15 cellular contexts compared by ENCODE assay signal in the genomic region with DNA sequence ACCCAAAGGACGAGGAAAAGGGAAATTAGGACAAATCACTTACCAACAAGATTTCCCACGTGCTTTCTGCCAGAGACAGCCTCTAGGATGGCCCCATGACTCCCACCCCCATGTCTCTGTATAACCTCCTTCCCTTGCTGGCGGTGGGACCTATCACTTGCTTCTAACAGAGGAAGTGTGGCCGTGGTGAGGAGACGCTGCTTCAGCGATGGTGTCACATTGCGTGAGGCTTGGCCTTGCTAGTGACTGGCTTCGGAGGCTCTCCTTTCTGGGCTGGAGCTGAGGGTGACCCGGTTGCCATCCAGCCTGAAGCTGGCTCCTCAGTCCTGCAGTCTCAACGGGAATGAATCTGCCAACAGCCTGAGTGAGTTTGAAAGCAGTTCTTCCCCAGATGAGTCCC.
DNase-seq lines count a peak whose midpoint lies in the region; ATAC-seq and TF ChIP-seq lines count a peak whose summit lies in the region.
"Had no signal": no experiment of that assay in that cellular context is flagged by ENCODE, and none has a peak within 500 bp of the region (broad histone marks: within the 10 kb centered on the region; RNA-seq: fewer than 3 reads in every experiment).

No MANE protein-coding gene starts in this region.

- no peak overlapping the region for H3K27ac ChIP-seq in CD8-positive, alpha-beta T cell (ENCODE audit: low read depth, low read length)
- no peak overlapping the region for H3K27ac ChIP-seq in naive thymus-derived CD4-positive, alpha-beta T cell (ENCODE audit: low read depth, low read length)
- no peak overlapping the region for H3K27ac ChIP-seq in trophoblast cell (ENCODE audit: low read depth, low read length)
- H3K27ac ChIP-seq: BLaER1 treated with 17β-estradiol and CSF1 and Interleukin-3, amounts not matched to agents 10 nM and 100 nM had no signal

- no peaks in the 10 kb centered on the region for H3K9me3 ChIP-seq in CD8-positive, alpha-beta T cell (ENCODE audit: low read length)
- no peaks in the 10 kb centered on the region for H3K9me3 ChIP-seq in naive thymus-derived CD4-positive, alpha-beta T cell (ENCODE audit: control insufficient read depth in 2 of 3, low read length in 3 of 3)
- peaks cover 17% of the 10 kb centered on the region for H3K9me3 ChIP-seq in trophoblast cell (ENCODE audit: insufficient read depth, low read depth, low read length)
- H3K9me3 ChIP-seq: BLaER1 treated with 17β-estradiol and CSF1 and Interleukin-3, amounts not matched to agents 10 nM and 100 nM had no signal

- no peak overlapping the region for H3K4me3 ChIP-seq in CD8-positive, alpha-beta T cell (ENCODE audit: low read depth, low read length)
- H3K4me3 ChIP-seq in naive thymus-derived CD4-positive, alpha-beta T cell (ENCODE audit: low read length) = no peak overlapping the region
- no peak overlapping the region for H3K4me3 ChIP-seq in trophoblast cell (ENCODE audit: low read depth, low read length)
- H3K4me3 ChIP-seq: BLaER1 treated with 17β-estradiol and CSF1 and Interleukin-3, amounts not matched to agents 10 nM and 100 nM; GM23338 had no signal

- no peaks in the 10 kb centered on the region for H3K79me2 ChIP-seq in trophoblast cell (ENCODE audit: control insufficient read depth, insufficient read depth, low read length, poor library complexity)

- H3K27me3 ChIP-seq in CD8-positive, alpha-beta T cell (ENCODE audit: insufficient read depth, low read length) = no peaks in the 10 kb centered on the region
- no peaks in the 10 kb centered on the region for H3K27me3 ChIP-seq in naive thymus-derived CD4-positive, alpha-beta T cell (ENCODE audit: control insufficient read depth in 2 of 2, insufficient read depth in 2 of 2, low read length in 2 of 2)
- no peaks in the 10 kb centered on the region for H3K27me3 ChIP-seq in trophoblast cell (ENCODE audit: insufficient read depth, low read length)
- H3K27me3 ChIP-seq: BLaER1 treated with 17β-estradiol and CSF1 and Interleukin-3, amounts not matched to agents 10 nM and 100 nM had no signal

- H3K79me1 ChIP-seq in trophoblast cell (ENCODE audit: low read length) = peaks cover 4% of the 10 kb centered on the region

- no peak overlapping the region for H2AFZ ChIP-seq in trophoblast cell (ENCODE audit: insufficient read depth, low read length, poor library complexity)
- H2AFZ ChIP-seq: GM23338 had no signal

- WGBS in trophoblast cell (ENCODE audit: extremely low coverage, insufficient coverage, insufficient read length) = no CpG with 5 or more reads among the region's 10 CpGs

- POLR2A ChIA-PET in CD8-positive, alpha-beta T cell (lab: Charles Lee) = no interaction called here
- POLR2A ChIA-PET in naive thymus-derived CD4-positive, alpha-beta T cell (lab: Charles Lee) = no interaction called here
- POLR2A ChIA-PET in HEK293T (lab: Yijun Ruan, JAX) = interaction anchor here (0.6 kb wide), 1 partner anchor 55 kb away, joined by 3 read pairs; no protein-coding TSS in a partner anchor

- no peak overlapping the region for H3K14ac ChIP-seq in trophoblast cell (ENCODE audit: low read length)

- H2BK12ac ChIP-seq in trophoblast cell (ENCODE audit: low read length) = no peak overlapping the region

- no peak overlapping the region for H3K4me2 ChIP-seq in trophoblast cell (ENCODE audit: low read length)
- H3K4me2 ChIP-seq: BLaER1 treated with 17β-estradiol and CSF1 and Interleukin-3, amounts not matched to agents 10 nM and 100 nM; GM23338 had no signal

- no peak for TF ChIP-seq CTCF in CD8-positive, alpha-beta T cell (IDR thresholded peaks at IDR 0.05)
- no peak for TF ChIP-seq CTCF in endothelial cell (IDR thresholded peaks at IDR 0.05; ENCODE audit: unreplicated experiment)

- no peak overlapping the region for H4K8ac ChIP-seq in trophoblast cell (ENCODE audit: low read depth, low read length)

- no peaks in the 10 kb centered on the region for H3K36me3 ChIP-seq in CD8-positive, alpha-beta T cell (ENCODE audit: insufficient read depth, low read length)
- no peaks in the 10 kb centered on the region for H3K36me3 ChIP-seq in naive thymus-derived CD4-positive, alpha-beta T cell (ENCODE audit: control insufficient read depth in 2 of 3, insufficient read depth in 3 of 3, low read length in 3 of 3)
- H3K36me3 ChIP-seq in trophoblast cell (ENCODE audit: control insufficient read depth in 1 of 2, insufficient read depth in 2 of 2, low read length in 2 of 2) = no peaks in the 10 kb centered on the region

- H4K91ac ChIP-seq in trophoblast cell (ENCODE audit: low read depth, low read length) = peak overlapping the region; percentile 9

- no peak for DNase-seq in CD8-positive, alpha-beta T cell
- DNase-seq in central memory CD8-positive, alpha-beta T cell (ENCODE audit: low spot score in 2 of 2) = no peak
- no peak for DNase-seq in naive thymus-derived CD4-positive, alpha-beta T cell
- DNase-seq in trophoblast cell (no peak), HEK293T (ENCODE audit: extremely low spot score) (no peak), NCI-H2081 (lab: John Stamatoyannopoulos, UW) (no peak), endothelial cell (ENCODE audit: low spot score) (no peak)
- DNase-seq: ACHN; CD4-positive, alpha-beta T cell; DMS79; EL; GDM1; H7 had no signal

- intact Hi-C loops in CD8-positive, alpha-beta T cell (cut with DNase I, micrococcal nuclease) = no loop called here
- intact Hi-C loops in naive thymus-derived CD4-positive, alpha-beta T cell (cut with micrococcal nuclease) = no loop called here

- H3K36me3 Mint-ChIP-seq in CD8-positive, alpha-beta T cell = peaks cover 37% of the 10 kb centered on the region
- H3K36me3 Mint-ChIP-seq in central memory CD8-positive, alpha-beta T cell (ENCODE audit: insufficient read depth) = peaks cover 72% of the 10 kb centered on the region
- H3K36me3 Mint-ChIP-seq in naive thymus-derived CD4-positive, alpha-beta T cell = peaks cover 0 to 26% (median 4%) of the 10 kb centered on the region in 5 donors
- peaks cover 4% of the 10 kb centered on the region for H3K36me3 Mint-ChIP-seq in endothelial cell (ENCODE audit: low read depth, unreplicated experiment)

- H3K4me1 ChIP-seq in CD8-positive, alpha-beta T cell (ENCODE audit: insufficient read depth, low read length) = no peaks in the 10 kb centered on the region
- peaks cover 0 to 5% of the 10 kb centered on the region in 2 donors for H3K4me1 ChIP-seq in naive thymus-derived CD4-positive, alpha-beta T cell (ENCODE audit: control insufficient read depth in 2 of 2, insufficient read depth in 2 of 2, low read length in 2 of 2)
- H3K4me1 ChIP-seq in trophoblast cell (ENCODE audit: control insufficient read depth in 1 of 2, insufficient read depth in 2 of 2, low read length in 2 of 2) = peaks cover 0 to 8% of the 10 kb centered on the region in 2 experiments

- H4K12ac ChIP-seq in trophoblast cell (ENCODE audit: low read depth, low read length) = no peak overlapping the region

- peaks cover 11% of the 10 kb centered on the region for H3K4me1 Mint-ChIP-seq in CD8-positive, alpha-beta T cell (ENCODE audit: low read depth)
- peaks cover 19% of the 10 kb centered on the region for H3K4me1 Mint-ChIP-seq in central memory CD8-positive, alpha-beta T cell
- H3K4me1 Mint-ChIP-seq in naive thymus-derived CD4-positive, alpha-beta T cell = peaks cover 0 to 16% (median 7%) of the 10 kb centered on the region in 7 donors
- peaks cover 14% of the 10 kb centered on the region for H3K4me1 Mint-ChIP-seq in endothelial cell (ENCODE audit: unreplicated experiment)

- H3K9me3 Mint-ChIP-seq in CD8-positive, alpha-beta T cell = no peaks in the 10 kb centered on the region
- H3K9me3 Mint-ChIP-seq in central memory CD8-positive, alpha-beta T cell = peaks cover 7% of the 10 kb centered on the region
- peaks cover 0 to 7% (median 0%) of the 10 kb centered on the region in 11 donors for H3K9me3 Mint-ChIP-seq in naive thymus-derived CD4-positive, alpha-beta T cell
- H3K9me3 Mint-ChIP-seq in endothelial cell (ENCODE audit: unreplicated experiment) = no peaks in the 10 kb centered on the region
- H3K9me3 Mint-ChIP-seq: CD4-positive, alpha-beta T cell; GM23338 had no signal

- no peaks in the 10 kb centered on the region for H3K27me3 Mint-ChIP-seq in CD8-positive, alpha-beta T cell (ENCODE audit: low read depth)
- no peaks in the 10 kb centered on the region for H3K27me3 Mint-ChIP-seq in central memory CD8-positive, alpha-beta T cell
- H3K27me3 Mint-ChIP-seq in naive thymus-derived CD4-positive, alpha-beta T cell = no peaks in the 10 kb centered on the region
- H3K27me3 Mint-ChIP-seq in endothelial cell (ENCODE audit: unreplicated experiment) = peaks cover 1% of the 10 kb centered on the region
- H3K27me3 Mint-ChIP-seq: CD4-positive, alpha-beta T cell had no signal

- H2AK5ac ChIP-seq in trophoblast cell (ENCODE audit: low read length) = no peak overlapping the region

- no peak overlapping the region for H3K4ac ChIP-seq in trophoblast cell (ENCODE audit: low read depth, low read length)

- H2BK120ac ChIP-seq in trophoblast cell (ENCODE audit: insufficient read depth, low read length, poor library complexity) = no peak overlapping the region

- H2BK5ac ChIP-seq in trophoblast cell (ENCODE audit: low read depth, low read length, poor library complexity) = no peak overlapping the region

- H3K9ac ChIP-seq in trophoblast cell (ENCODE audit: low read length) = no peak overlapping the region
- H3K9ac ChIP-seq: BLaER1 treated with 17β-estradiol and CSF1 and Interleukin-3, amounts not matched to agents 10 nM and 100 nM had no signal

- H3K4me3 Mint-ChIP-seq in CD8-positive, alpha-beta T cell = no peak overlapping the region
- H3K4me3 Mint-ChIP-seq in central memory CD8-positive, alpha-beta T cell = peak overlapping the region; percentile 3
- no peak overlapping the region for H3K4me3 Mint-ChIP-seq in naive thymus-derived CD4-positive, alpha-beta T cell
- no peak overlapping the region for H3K4me3 Mint-ChIP-seq in endothelial cell (ENCODE audit: unreplicated experiment)
- H3K4me3 Mint-ChIP-seq: CD4-positive, alpha-beta T cell; GM23338 had no signal

- ATAC-seq in CD8-positive, alpha-beta T cell = no peak
- ATAC-seq in central memory CD8-positive, alpha-beta T cell (replicated peaks; ENCODE audit: extremely low read depth, poor library complexity, severe bottlenecking) = no peak
- peak; percentile 64 for ATAC-seq in naive thymus-derived CD4-positive, alpha-beta T cell
- ATAC-seq: GM23338 had no signal

- CTCF ChIA-PET in CD8-positive, alpha-beta T cell (lab: Charles Lee) = no interaction called here
- CTCF ChIA-PET in naive thymus-derived CD4-positive, alpha-beta T cell (lab: Charles Lee) = interaction anchor here (0.6 to 1.0 kb wide), 3 partner anchors 129 to 950 kb away, joined by 3 read pairs; no protein-coding TSS in a partner anchor
- CTCF ChIA-PET in HEK293T (lab: Yijun Ruan, JAX) = no interaction called here

- peak overlapping the region; percentile 45 for H3K27ac Mint-ChIP-seq in CD8-positive, alpha-beta T cell
- H3K27ac Mint-ChIP-seq in central memory CD8-positive, alpha-beta T cell (ENCODE audit: low read depth) = peak overlapping the region; percentile 98
- peak overlapping the region in 2 of 9 donors; percentile 24 to 51 for H3K27ac Mint-ChIP-seq in naive thymus-derived CD4-positive, alpha-beta T cell
- H3K27ac Mint-ChIP-seq in endothelial cell (ENCODE audit: unreplicated experiment) = no peak overlapping the region
- H3K27ac Mint-ChIP-seq: CD4-positive, alpha-beta T cell; GM23338 had no signal

- no peak overlapping the region for H3K23ac ChIP-seq in trophoblast cell (ENCODE audit: low read length)

- H3K18ac ChIP-seq in trophoblast cell (ENCODE audit: low read length) = no peak overlapping the region

TF ChIP-seq in HEK293T, 16 proteins besides CTCF, POLR2A, EP300 and RAD21 (continues in another document):
- no peak for TF ChIP-seq LEF1 (IDR thresholded peaks at IDR 0.05; ENCODE audit: borderline replicate concordance)
